Comparison of ENCODE assay signal across 16 cellular contexts in the genomic region with DNA sequence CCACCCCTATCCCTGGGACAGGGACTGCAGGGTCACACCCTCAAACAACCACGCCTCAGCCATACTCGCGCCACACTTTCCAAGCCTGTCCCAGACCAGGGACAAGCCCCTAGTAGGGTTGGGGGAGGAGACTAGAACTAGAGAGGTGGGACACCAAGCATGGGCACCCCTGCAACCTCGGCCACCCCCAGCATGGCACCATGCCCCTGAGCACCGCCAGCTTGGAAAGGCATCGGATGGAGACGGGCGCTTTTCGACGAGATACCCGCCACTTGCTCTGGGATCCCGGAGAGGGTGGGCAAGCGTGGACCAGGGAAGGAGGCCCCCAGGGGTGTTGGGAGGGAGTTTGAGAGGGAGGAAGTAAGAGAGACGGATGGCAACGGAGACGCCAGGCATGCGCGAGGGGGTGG. TPM values are rescaled to one million over a fixed set of nuclear protein-coding genes. Genes with fewer than 3 reads are reported as not detected.
DNase-seq lines count a peak whose midpoint lies in the region; ATAC-seq, FAIRE-seq and TF ChIP-seq lines count a peak whose summit lies in the region.
"Had no signal": no experiment of that assay in that cellular context is flagged by ENCODE, and none has a peak within 500 bp of the region (broad histone marks: within the 10 kb centered on the region; RNA-seq: fewer than 3 reads in every experiment).

No MANE protein-coding gene starts in this region.

- no peak for FAIRE-seq in A549 (lab: Jason Lieb, UNC)
- FAIRE-seq: GM19239 had no signal

- 95% methylated on average over 17 of the region's 18 CpGs for WGBS in A549 (ENCODE audit: missing lambda C conversion rate)

- CTCF ChIA-PET in A549 (lab: Yijun Ruan, JAX): interaction anchor here (0.9 to 1.8 kb wide), 3 partner anchors 8 to 13 kb away, joined by 3 to 6 read pairs (median 3); partner anchors contain the start of gene KMT2E
- CTCF ChIA-PET in CD8-positive, alpha-beta memory T cell (lab: Charles Lee): interaction anchor here (2.7 kb wide), 1 partner anchor 17 kb away, joined by 9 read pairs; no protein-coding TSS in a partner anchor
- CTCF ChIA-PET in naive thymus-derived CD4-positive, alpha-beta T cell (lab: Charles Lee): no interaction called here

- no peaks in the 10 kb centered on the region for H3K27me3 Mint-ChIP-seq in CD8-positive, alpha-beta memory T cell
- H3K27me3 Mint-ChIP-seq in naive thymus-derived CD4-positive, alpha-beta T cell: no peaks in the 10 kb centered on the region

- H3K4me3 ChIP-seq in A549 (no peak overlapping the region), ascending aorta (peak overlapping the region in 1 of 2 donors; percentile 6)
- H3K4me3 ChIP-seq in CD8-positive, alpha-beta memory T cell (ENCODE audit: low read length): no peak overlapping the region
- no peak overlapping the region for H3K4me3 ChIP-seq in naive thymus-derived CD4-positive, alpha-beta T cell (ENCODE audit: low read length)
- H3K4me3 ChIP-seq: body of pancreas had no signal

- H3K4me2 ChIP-seq in A549: 0 out of 3 replicates have a peak overlapping the region, but pooled peaks have one; percentile 5

- TF ChIP-seq RAD21 in A549 (conservative IDR thresholded peaks at IDR 0.05 in 1 of 2, IDR thresholded peaks at IDR 0.05 in 1 of 2): no peak

- peaks cover 82 to 96% (median 93%) of the 10 kb centered on the region in 3 donors for H3K4me1 Mint-ChIP-seq in CD8-positive, alpha-beta memory T cell
- peaks cover 62 to 96% (median 91%) of the 10 kb centered on the region in 7 donors for H3K4me1 Mint-ChIP-seq in naive thymus-derived CD4-positive, alpha-beta T cell

- no peaks in the 10 kb centered on the region for H3K27me3 ChIP-seq in CD8-positive, alpha-beta memory T cell (ENCODE audit: insufficient read depth, low read length, poor library complexity, severe bottlenecking)
- no peaks in the 10 kb centered on the region for H3K27me3 ChIP-seq in ascending aorta
- H3K27me3 ChIP-seq in naive thymus-derived CD4-positive, alpha-beta T cell (ENCODE audit: control insufficient read depth in 2 of 2, insufficient read depth in 2 of 2, low read length in 2 of 2): no peaks in the 10 kb centered on the region
- H3K27me3 ChIP-seq: BE2C, body of pancreas, foreskin keratinocyte had no signal

- TF ChIP-seq EP300 in A549 (IDR thresholded peaks at IDR 0.05): no peak

- no peaks in the 10 kb centered on the region for H3K9me3 ChIP-seq in A549
- H3K9me3 ChIP-seq in CD8-positive, alpha-beta memory T cell (ENCODE audit: low read length): no peaks in the 10 kb centered on the region
- H3K9me3 ChIP-seq in ascending aorta: no peaks in the 10 kb centered on the region
- no peaks in the 10 kb centered on the region for H3K9me3 ChIP-seq in naive thymus-derived CD4-positive, alpha-beta T cell (ENCODE audit: control insufficient read depth in 2 of 3, low read length in 3 of 3)
- H3K9me3 ChIP-seq: BE2C, body of pancreas, SK-N-SH had no signal

- no peak; a peak in 1 of 6 replicates for ATAC-seq in A549
- peak; percentile 20 for ATAC-seq in naive thymus-derived CD4-positive, alpha-beta T cell
- no peak for ATAC-seq in HG03135 (IDR thresholded peaks at IDR 0.05; ENCODE audit: unreplicated experiment)
- ATAC-seq: body of pancreas, foreskin keratinocyte had no signal

- no peak for TF ChIP-seq CTCF in A549 (IDR thresholded peaks at IDR 0.05)
- TF ChIP-seq CTCF in ascending aorta (IDR thresholded peaks at IDR 0.05): no peak

- POLR2A ChIA-PET in A549 (lab: Yijun Ruan, JAX): interaction anchor here (2.9 kb wide), 1 partner anchor 18 kb away, joined by 11 read pairs; no protein-coding TSS in a partner anchor
- POLR2A ChIA-PET in CD8-positive, alpha-beta memory T cell (lab: Charles Lee): interaction anchor here (0.6 to 1.4 kb wide), 2 partner anchors 16 to 17 kb away, joined by 5 read pairs; no protein-coding TSS in a partner anchor
- POLR2A ChIA-PET in naive thymus-derived CD4-positive, alpha-beta T cell (lab: Charles Lee): interaction anchor here (0.9 to 4.1 kb wide), 6 partner anchors 10 to 17 kb away, joined by 4 to 28 read pairs (median 8); partner anchors contain the start of gene KMT2E

- H3K9me3 Mint-ChIP-seq in CD8-positive, alpha-beta memory T cell: no peaks in the 10 kb centered on the region
- no peaks in the 10 kb centered on the region for H3K9me3 Mint-ChIP-seq in naive thymus-derived CD4-positive, alpha-beta T cell

- peak overlapping the region; percentile 34 to 98 (median 78) for H3K27ac Mint-ChIP-seq in CD8-positive, alpha-beta memory T cell
- peak overlapping the region in 8 of 9 donors; percentile 39 to 87 (median 72) for H3K27ac Mint-ChIP-seq in naive thymus-derived CD4-positive, alpha-beta T cell

- no peak overlapping the region for H3K27ac ChIP-seq in A549
- no peak overlapping the region for H3K27ac ChIP-seq in CD8-positive, alpha-beta memory T cell (ENCODE audit: low read depth, low read length)
- peak overlapping the region; percentile 97 to 100 for H3K27ac ChIP-seq in ascending aorta
- H3K27ac ChIP-seq in naive thymus-derived CD4-positive, alpha-beta T cell (ENCODE audit: low read depth, low read length): peak overlapping the region; percentile 53
- H3K27ac ChIP-seq: body of pancreas, foreskin keratinocyte had no signal

- H3K4me1 ChIP-seq in A549 (peaks cover 75% of the 10 kb centered on the region), ascending aorta (peaks cover 21 to 70% of the 10 kb centered on the region in 2 donors)
- peaks cover 88% of the 10 kb centered on the region for H3K4me1 ChIP-seq in CD8-positive, alpha-beta memory T cell (ENCODE audit: insufficient read depth, low read length)
- peaks cover 56 to 66% of the 10 kb centered on the region in 2 donors for H3K4me1 ChIP-seq in naive thymus-derived CD4-positive, alpha-beta T cell (ENCODE audit: control insufficient read depth in 2 of 2, insufficient read depth in 2 of 2, low read length in 2 of 2)
- H3K4me1 ChIP-seq: BE2C had no signal

- peak overlapping the region in 6 of 7 donors; percentile 11 to 86 (median 42) for H3K4me3 Mint-ChIP-seq in CD8-positive, alpha-beta memory T cell
- peak overlapping the region in 8 of 10 donors; percentile 30 to 72 (median 48) for H3K4me3 Mint-ChIP-seq in naive thymus-derived CD4-positive, alpha-beta T cell

- no peak for DNase-seq in A549 (ENCODE audit: low read depth in 1 of 2, low spot score in 1 of 2)
- no peak for DNase-seq in CD8-positive, alpha-beta memory T cell
- DNase-seq in ascending aorta (ENCODE audit: low spot score in 2 of 2): no peak
- DNase-seq in naive thymus-derived CD4-positive, alpha-beta T cell: no peak
- no peak for DNase-seq in NCI-H2107 treated with DMSO at 0.1 percent for 48 hours (lab: John Stamatoyannopoulos, UW; ENCODE audit: unreplicated experiment)
- DNase-seq in DMS 273 treated with DMSO at 0.1 percent for 48 hours (lab: John Stamatoyannopoulos, UW): no peak
- DNase-seq in NCI-H510A treated with DMSO at 0.1 percent for 48 hours (lab: John Stamatoyannopoulos, UW): no peak
- DNase-seq: activated CD4-positive, CD25-positive, alpha-beta regulatory T cell; activated T-cell treated with anti-CD3 and anti-CD28 coated beads, Interleukin-2, amount 50 U/mL, for 1 hour; BE2C; body of pancreas; foreskin keratinocyte; NCI-H1092; SK-N-SH had no signal

- intact Hi-C loops in ascending aorta (cut with DNase I): no loop called here
- intact Hi-C loops in naive thymus-derived CD4-positive, alpha-beta T cell (cut with micrococcal nuclease): no loop called here

- no peak for TF ChIP-seq POLR2A in A549 (IDR thresholded peaks at IDR 0.05; ENCODE audit: low read length)

- no peaks in the 10 kb centered on the region for H3K36me3 ChIP-seq in CD8-positive, alpha-beta memory T cell (ENCODE audit: insufficient read depth, low read length)
- no peaks in the 10 kb centered on the region for H3K36me3 ChIP-seq in ascending aorta
- H3K36me3 ChIP-seq in naive thymus-derived CD4-positive, alpha-beta T cell (ENCODE audit: control insufficient read depth in 2 of 3, insufficient read depth in 3 of 3, low read length in 3 of 3): no peaks in the 10 kb centered on the region

- peaks cover 0 to 41% (median 8%) of the 10 kb centered on the region in 3 donors for H3K36me3 Mint-ChIP-seq in CD8-positive, alpha-beta memory T cell
- H3K36me3 Mint-ChIP-seq in naive thymus-derived CD4-positive, alpha-beta T cell: peaks cover 8 to 23% (median 16%) of the 10 kb centered on the region in 5 donors

TF ChIP-seq in A549, 52 proteins besides CTCF, POLR2A, EP300 and RAD21 (continues in another document):
- TF ChIP-seq NFE2L2 (conservative IDR thresholded peaks at IDR 0.05; ENCODE audit: low read length) (no peak), MAX (IDR thresholded peaks at IDR 0.05) (no peak), MAFK (IDR thresholded peaks at IDR 0.05; ENCODE audit: partially characterized antibody) (no peak), KDM5A (IDR thresholded peaks at IDR 0.05) (no peak), RARB (CRISPR knock-in tag; IDR thresholded peaks at IDR 0.05) (no peak), HOXB13 (CRISPR knock-in tag; IDR thresholded peaks at IDR 0.05; ENCODE audit: low read depth) (no peak), ZC3H11A (IDR thresholded peaks at IDR 0.05) (no peak)
- TF ChIP-seq, protein P1, sequence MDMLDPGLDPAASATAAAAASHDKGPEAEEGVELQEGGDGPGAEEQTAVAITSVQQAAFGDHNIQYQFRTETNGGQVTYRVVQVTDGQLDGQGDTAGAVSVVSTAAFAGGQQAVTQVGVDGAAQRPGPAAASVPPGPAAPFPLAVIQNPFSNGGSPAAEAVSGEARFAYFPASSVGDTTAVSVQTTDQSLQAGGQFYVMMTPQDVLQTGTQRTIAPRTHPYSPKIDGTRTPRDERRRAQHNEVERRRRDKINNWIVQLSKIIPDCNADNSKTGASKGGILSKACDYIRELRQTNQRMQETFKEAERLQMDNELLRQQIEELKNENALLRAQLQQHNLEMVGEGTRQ (IDR thresholded peaks at IDR 0.05): no peak

RNA-seq across cellular contexts. Expression of gene KMT2E, which starts 13.1 kb away (rescaled TPM):
- polyA plus RNA-seq in A549 (2011; rRNA removed): 9.4 and 30.2 TPM in 2 replicates
- polyA plus RNA-seq in A549 (2012; cell fraction: cytosol; rRNA removed): 3.6 and 4.6 TPM in 2 replicates
- polyA plus RNA-seq in A549 (2012; cell fraction: nucleus; rRNA removed): 4.9 and 13.6 TPM in 2 replicates
- 17.2 to 23.4 TPM (median 19.3 TPM) in 3 replicates for polyA plus RNA-seq in A549 (2017; fragmentation: RNase III; extraction: RNeasy Plus Mini Kit Qiagen cat#74134 plus additional on column Dnase treatment)
- polyA minus RNA-seq in A549 (2011; rRNA and poly(A)+ RNA removed): 56.7 and 57.6 TPM in 2 replicates
- 10 to 100 TPM; 81.0 to 87.5 TPM for total RNA-seq in CD8-positive, alpha-beta memory T cell
- polyA plus RNA-seq in CD8-positive, alpha-beta memory T cell: 237 TPM
- total RNA-seq in ascending aorta: 43.0 TPM
- total RNA-seq in naive thymus-derived CD4-positive, alpha-beta T cell: 100 to 1,000 TPM; 129 to 221 (median 186) TPM
- polyA plus RNA-seq in naive thymus-derived CD4-positive, alpha-beta T cell: 100 to 1,000 TPM; 195 to 221 TPM

Comparison
In these comparisons a context has a peak if more than half of its experiments do, and no peak if none do; other contexts are left out.
1. H3K27ac ChIP-seq: peak in ascending aorta (2 of 2) and naive thymus-derived CD4-positive, alpha-beta T cell (single experiment); none in A549 (0 of 2) and CD8-positive, alpha-beta memory T cell (single experiment).